Comparison of ENCODE assay signal across 26 cellular contexts in the genomic region with DNA sequence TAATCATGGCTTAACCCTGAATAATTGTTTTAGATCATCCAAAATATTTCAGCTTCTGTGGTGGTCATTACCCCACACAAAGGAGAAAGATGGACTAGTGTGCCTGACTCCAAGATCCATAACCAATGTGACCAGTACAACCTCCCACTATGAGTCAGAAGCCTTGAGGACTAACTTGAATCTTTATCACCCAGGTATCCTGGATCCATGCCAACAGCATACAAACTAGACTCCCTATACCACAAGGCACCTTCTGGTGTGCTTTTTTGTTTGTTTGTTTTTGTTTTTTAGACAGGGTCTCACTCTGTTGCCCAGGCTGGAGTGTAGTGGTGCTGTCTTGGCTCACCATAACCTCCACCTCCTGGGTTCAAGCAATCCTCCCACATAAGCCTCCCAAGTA.
DNase-seq lines count a peak whose midpoint lies in the region; FAIRE-seq and TF ChIP-seq lines count a peak whose summit lies in the region.
"Had no signal": no experiment of that assay in that cellular context is flagged by ENCODE, and none has a peak within 500 bp of the region (broad histone marks: within the 10 kb centered on the region; RNA-seq: fewer than 3 reads in every experiment).

No MANE protein-coding gene starts in this region.

- H3K27me3 ChIP-seq in mammary epithelial cell (ENCODE audit: insufficient read depth, low read length) (no peaks in the 10 kb centered on the region), keratinocyte (ENCODE audit: control insufficient read depth, extremely low read depth, insufficient read depth, low read length) (no peaks in the 10 kb centered on the region)

- CTCF ChIA-PET in mammary epithelial cell (lab: Charles Lee; ENCODE audit: low non-redundant PET): no interaction called here

- H3K79me2 ChIP-seq in mammary epithelial cell (ENCODE audit: insufficient read depth, low read length): no peaks in the 10 kb centered on the region
- H3K79me2 ChIP-seq in keratinocyte (ENCODE audit: control insufficient read depth, insufficient read depth, low read length): no peaks in the 10 kb centered on the region

- TF ChIP-seq CTCF in mammary epithelial cell (conservative IDR thresholded peaks at IDR 0.05 in 1 of 2, IDR thresholded peaks at IDR 0.05 in 1 of 2; ENCODE audit: extremely low read depth in 1 of 2, insufficient read depth in 1 of 2, low read depth in 1 of 2, low read length in 2 of 2) (no peak), keratinocyte (optimal IDR thresholded peaks at IDR 0.05 in 1 of 3, IDR thresholded peaks at IDR 0.05 in 1 of 3, conservative IDR thresholded peaks at IDR 0.05 in 1 of 3; ENCODE audit: extremely low read depth in 1 of 3, insufficient read depth in 2 of 3, low read length in 3 of 3) (no peak)

- H3K27ac ChIP-seq in mammary epithelial cell (ENCODE audit: insufficient read depth, low read depth, low read length) (no peak overlapping the region), keratinocyte (ENCODE audit: control insufficient read depth, insufficient read depth, low read length) (no peak overlapping the region)
- H3K27ac ChIP-seq: 22Rv1, GM23248, SK-N-MC had no signal

- no peaks in the 10 kb centered on the region for H3K36me3 ChIP-seq in mammary epithelial cell (ENCODE audit: insufficient read depth, low read length)
- no peaks in the 10 kb centered on the region for H3K36me3 ChIP-seq in keratinocyte (ENCODE audit: control insufficient read depth in 2 of 2, extremely low read depth in 1 of 2, insufficient read depth in 2 of 2, low read length in 2 of 2)

- no peak overlapping the region for H3K27ac Mint-ChIP-seq in activated T-helper 1 cell treated with anti-CD3 and anti-CD28 coated beads, Interleukin-12 subunit alpha, Interleukin-12 subunit beta, Interleukin-2, Interleukin-4 antibody, amounts not matched to agents 30 ng/mL and 10 ng/mL and 1 ng/mL, durations not matched to agents 14 hours and 24 hours and 36 hours
- H3K27ac Mint-ChIP-seq: B cell, CD14-positive monocyte had no signal

- no peaks in the 10 kb centered on the region for H3K36me3 Mint-ChIP-seq in activated T-helper 1 cell treated with anti-CD3 and anti-CD28 coated beads, Interleukin-12 subunit alpha, Interleukin-12 subunit beta, Interleukin-2, Interleukin-4 antibody, amounts not matched to agents 30 ng/mL and 10 ng/mL and 1 ng/mL, durations not matched to agents 14 hours and 24 hours and 36 hours (ENCODE audit: low read depth)
- H3K36me3 Mint-ChIP-seq: CD14-positive monocyte; CD8-positive, alpha-beta memory T cell had no signal

- H2AFZ ChIP-seq in mammary epithelial cell (ENCODE audit: low read depth, low read length) (no peak overlapping the region), keratinocyte (ENCODE audit: control insufficient read depth, low read length) (no peak overlapping the region)
- H2AFZ ChIP-seq: GM23248 had no signal

- in situ Hi-C loops in mammary epithelial cell (cut with MboI; ENCODE audit: low sequenced_read_pairs in 2 of 2): no loop called here

- H3K4me2 ChIP-seq in mammary epithelial cell (ENCODE audit: insufficient read depth, low read depth, low read length) (no peak overlapping the region), keratinocyte (ENCODE audit: control insufficient read depth, extremely low read depth, insufficient read depth, low read depth, low read length) (no peak overlapping the region)

- H3K4me1 ChIP-seq in mammary epithelial cell (ENCODE audit: insufficient read depth, low read length): peaks cover 27% of the 10 kb centered on the region
- H3K4me1 ChIP-seq in keratinocyte (ENCODE audit: control insufficient read depth, extremely low read depth, insufficient read depth, low read length): peaks cover 30% of the 10 kb centered on the region

- peak; percentile 85 for FAIRE-seq in keratinocyte (lab: Jason Lieb, UNC)
- FAIRE-seq: GM18507, HTR-8/SVneo had no signal

- no peaks in the 10 kb centered on the region for H3K9me1 ChIP-seq in keratinocyte (ENCODE audit: control insufficient read depth, extremely low read depth, insufficient read depth, low read length)

- peak; percentile 21 for DNase-seq in DMS53 (lab: John Stamatoyannopoulos, UW)
- DNase-seq in DMS53 treated with DMSO at 0.1 percent for 48 hours (lab: John Stamatoyannopoulos, UW; ENCODE audit: unreplicated experiment): no peak
- DNase-seq in LoVo (ENCODE audit: low spot score): peak; percentile 29
- peak; percentile 71 for DNase-seq in mammary epithelial cell
- peak; percentile 57 for DNase-seq in keratinocyte (ENCODE audit: low read depth, low spot score)
- DNase-seq in NCI-H1105 (lab: John Stamatoyannopoulos, UW): no peak
- DNase-seq in activated T-helper 1 cell treated with anti-CD3 and anti-CD28 coated beads, Interleukin-12 subunit alpha, Interleukin-12 subunit beta, Interleukin-2, Interleukin-4 antibody, amounts not matched to agents 30 ng/mL and 10 ng/mL and 1 ng/mL, durations not matched to agents 14 hours and 24 hours and 36 hours (ENCODE audit: low spot score): no peak
- no peak for DNase-seq in NCI-H1417 (lab: John Stamatoyannopoulos, UW)
- DNase-seq: CD8-positive, alpha-beta memory T cell; GM23248; H7; KG1; NCI-H1048; NCI-H1436; NCI-H187; NCI-H2081 treated with DMSO at 0.1 percent for 48 hours; NCI-H524; NCI-H774; RPMI8226; SHP77 treated with DMSO at 0.1 percent for 48 hours had no signal

- no peaks in the 10 kb centered on the region for H3K9me3 ChIP-seq in mammary epithelial cell (replicated peaks; ENCODE audit: insufficient read depth, low read length)
- H3K9me3 ChIP-seq in keratinocyte (ENCODE audit: control insufficient read depth, low read depth, low read length): no peaks in the 10 kb centered on the region

- no peaks in the 10 kb centered on the region for H4K20me1 ChIP-seq in mammary epithelial cell (ENCODE audit: insufficient read depth, low read length)
- H4K20me1 ChIP-seq in keratinocyte (ENCODE audit: control insufficient read depth, extremely low read depth, insufficient read depth, low read length): no peaks in the 10 kb centered on the region

- H3K4me1 Mint-ChIP-seq in activated T-helper 1 cell treated with anti-CD3 and anti-CD28 coated beads, Interleukin-12 subunit alpha, Interleukin-12 subunit beta, Interleukin-2, Interleukin-4 antibody, amounts not matched to agents 30 ng/mL and 10 ng/mL and 1 ng/mL, durations not matched to agents 14 hours and 24 hours and 36 hours (ENCODE audit: low read depth): no peaks in the 10 kb centered on the region
- H3K4me1 Mint-ChIP-seq: B cell; CD14-positive monocyte; CD8-positive, alpha-beta memory T cell had no signal

- peaks cover 11% of the 10 kb centered on the region for H3K27me3 Mint-ChIP-seq in activated T-helper 1 cell treated with anti-CD3 and anti-CD28 coated beads, Interleukin-12 subunit alpha, Interleukin-12 subunit beta, Interleukin-2, Interleukin-4 antibody, amounts not matched to agents 30 ng/mL and 10 ng/mL and 1 ng/mL, durations not matched to agents 14 hours and 24 hours and 36 hours (ENCODE audit: insufficient read depth)

- no peak overlapping the region for H3K4me3 Mint-ChIP-seq in activated T-helper 1 cell treated with anti-CD3 and anti-CD28 coated beads, Interleukin-12 subunit alpha, Interleukin-12 subunit beta, Interleukin-2, Interleukin-4 antibody, amounts not matched to agents 30 ng/mL and 10 ng/mL and 1 ng/mL, durations not matched to agents 14 hours and 24 hours and 36 hours
- H3K4me3 Mint-ChIP-seq: B cell; CD14-positive monocyte; CD8-positive, alpha-beta memory T cell had no signal

- H3K9me3 Mint-ChIP-seq in activated T-helper 1 cell treated with anti-CD3 and anti-CD28 coated beads, Interleukin-12 subunit alpha, Interleukin-12 subunit beta, Interleukin-2, Interleukin-4 antibody, amounts not matched to agents 30 ng/mL and 10 ng/mL and 1 ng/mL, durations not matched to agents 14 hours and 24 hours and 36 hours: no peaks in the 10 kb centered on the region
- H3K9me3 Mint-ChIP-seq: CD8-positive, alpha-beta memory T cell had no signal

- no TSS peak for BruUV-seq in mammary epithelial cell (replicated peaks; lab: Mats Ljungman, UMichigan)

- intact Hi-C loops in mammary epithelial cell (cut with micrococcal nuclease): no loop called here
- intact Hi-C loops in activated T-helper 1 cell treated with anti-CD3 and anti-CD28 coated beads, Interleukin-12 subunit alpha, Interleukin-12 subunit beta, Interleukin-2, Interleukin-4 antibody, amounts not matched to agents 30 ng/mL and 10 ng/mL and 1 ng/mL, durations not matched to agents 14 hours and 24 hours and 36 hours (cut with micrococcal nuclease): no loop called here

- dilution Hi-C loops in mammary epithelial cell (cut with HindIII; ENCODE audit: low sequenced_read_pairs): no loop called here
- dilution Hi-C loops in keratinocyte (cut with MboI; ENCODE audit: extremely low pct_ligation_motif_present, low sequenced_read_pairs): no loop called here

- H3K4me3 ChIP-seq in mammary epithelial cell (replicated peaks in 1 of 3; ENCODE audit: insufficient read depth in 1 of 3, low read depth in 2 of 3, low read length in 3 of 3) (no peak overlapping the region), keratinocyte (ENCODE audit: control insufficient read depth in 2 of 3, extremely low read depth in 1 of 3, insufficient read depth in 2 of 3, low read depth in 1 of 3, low read length in 3 of 3) (no peak overlapping the region)
- H3K4me3 ChIP-seq: GM23248, SK-N-MC had no signal

- H3K9ac ChIP-seq in mammary epithelial cell (ENCODE audit: insufficient read depth, low read length) (no peak overlapping the region), keratinocyte (ENCODE audit: control insufficient read depth, extremely low read depth, insufficient read depth, low read length) (no peak overlapping the region)
- H3K9ac ChIP-seq: GM23248 had no signal

Comparison
In these comparisons a context has a peak if more than half of its experiments do, and no peak if none do; other contexts are left out.
1. DNase-seq: peak in DMS53 (single experiment), LoVo (single experiment), mammary epithelial cell (single experiment) and keratinocyte (single experiment); none in DMS53 treated with DMSO at 0.1 percent for 48 hours (single experiment), NCI-H1105 (single experiment), activated T-helper 1 cell treated with anti-CD3 and anti-CD28 coated beads, Interleukin-12 subunit alpha, Interleukin-12 subunit beta, Interleukin-2, Interleukin-4 antibody, amounts not matched to agents 30 ng/mL and 10 ng/mL and 1 ng/mL, durations not matched to agents 14 hours and 24 hours and 36 hours (single experiment) and NCI-H1417 (0 of 3).